Comparison of ENCODE assay signal across 10 cellular contexts in the genomic region with DNA sequence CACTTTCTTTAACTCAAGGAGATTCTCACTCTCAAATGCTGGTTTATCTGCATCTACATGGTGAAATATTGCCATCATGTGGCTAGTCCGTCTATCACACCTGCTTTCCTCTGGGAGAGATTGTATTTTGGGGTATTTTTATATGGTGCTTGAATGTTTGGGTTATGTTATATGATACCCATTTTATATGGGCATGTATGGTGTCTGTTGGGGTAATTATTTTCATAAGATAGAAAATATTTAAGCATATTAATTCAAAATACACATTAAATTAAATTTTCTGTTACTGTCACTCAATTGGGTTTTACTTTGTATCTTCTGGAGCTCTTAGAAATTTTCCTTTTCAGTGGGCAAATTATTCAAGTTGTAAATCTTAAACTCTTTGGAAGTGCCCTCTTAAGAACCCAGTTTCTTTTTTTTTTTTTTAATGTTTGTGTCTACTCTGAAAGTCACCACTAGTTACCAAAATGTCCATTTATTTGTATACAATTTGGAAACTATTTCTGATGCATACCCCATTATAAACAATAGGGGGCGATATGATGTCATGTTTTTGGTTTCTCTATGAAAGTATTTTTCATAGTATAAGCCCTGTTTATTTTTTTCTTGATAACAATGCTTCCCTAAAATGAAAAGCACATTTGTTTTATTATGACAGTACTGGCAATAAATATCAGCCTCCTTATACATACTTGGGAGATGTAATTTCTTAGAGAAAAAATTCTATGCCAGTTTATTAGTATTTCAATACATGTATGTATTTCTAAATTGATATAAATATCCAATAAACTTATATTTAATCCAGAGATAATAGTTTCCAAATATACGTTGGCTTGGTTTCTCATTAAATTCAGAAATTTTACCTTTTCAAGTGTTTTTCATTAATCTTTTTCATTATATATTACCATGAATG. TPM values are rescaled to one million over a fixed set of nuclear protein-coding genes. Genes with fewer than 3 reads are reported as not detected.
A peak's percentile ranks its signal among the peaks of the same experiment; 100 is the strongest.
DNase-seq lines count a peak whose midpoint lies in the region; TF ChIP-seq lines count a peak whose summit lies in the region.
"Had no signal": no experiment of that assay in that cellular context is flagged by ENCODE, and none has a peak within 500 bp of the region (broad histone marks: within the 10 kb centered on the region; RNA-seq: fewer than 3 reads in every experiment).

No MANE protein-coding gene starts in this region.

- H3K27ac ChIP-seq in A673 (ENCODE audit: low read depth, low read length, poor library complexity, severe bottlenecking) (no peak overlapping the region), HEK293 (ENCODE audit: extremely low read depth, low read depth, low read length) (no peak overlapping the region), SK-N-MC (no peak overlapping the region)

- H3K9ac ChIP-seq in Loucy (ENCODE audit: low read depth, low read length, poor library complexity, severe bottlenecking) (no peak overlapping the region), SK-N-MC (ENCODE audit: insufficient read length) (no peak overlapping the region), skeletal muscle satellite cell (ENCODE audit: low read depth, low read length) (peak overlapping the region; percentile 19)

- no peaks in the 10 kb centered on the region for H3K9me3 Mint-ChIP-seq in activated CD4-positive, alpha-beta memory T cell treated with anti-CD3 and anti-CD28 coated beads for 36 hours
- H3K9me3 Mint-ChIP-seq: IgD-negative memory B cell had no signal

- no peaks in the 10 kb centered on the region for H3K4me1 ChIP-seq in A673 (ENCODE audit: insufficient read depth, low read length, poor library complexity, severe bottlenecking)
- H3K4me1 ChIP-seq in HEK293 (ENCODE audit: control insufficient read depth, insufficient read depth, low read length): no peaks in the 10 kb centered on the region
- H3K4me1 ChIP-seq in Loucy (ENCODE audit: insufficient read depth, low read length, poor library complexity, severe bottlenecking): no peaks in the 10 kb centered on the region
- H3K4me1 ChIP-seq in skeletal muscle satellite cell (ENCODE audit: control insufficient read depth, insufficient read depth, low read length): no peaks in the 10 kb centered on the region

- H3K27ac Mint-ChIP-seq in activated CD4-positive, alpha-beta memory T cell treated with anti-CD3 and anti-CD28 coated beads for 36 hours: no peak overlapping the region
- H3K27ac Mint-ChIP-seq: IgD-negative memory B cell had no signal

- BruUV-seq in A673 (replicated peaks; lab: Mats Ljungman, UMichigan): no TSS peak

- H3K4me1 Mint-ChIP-seq in activated CD4-positive, alpha-beta memory T cell treated with anti-CD3 and anti-CD28 coated beads for 36 hours (ENCODE audit: low read depth): no peaks in the 10 kb centered on the region
- H3K4me1 Mint-ChIP-seq: IgD-negative memory B cell had no signal

- CTCF ChIA-PET in A673 (lab: Charles Lee) (no interaction called here), HEK293 (lab: Yijun Ruan, JAX) (interaction anchor here (0.6 to 1.8 kb wide), 21 partner anchors 9 to 885 kb away, joined by 3 to 19 read pairs (median 4); no protein-coding TSS in a partner anchor)
- CTCF ChIA-PET in activated CD4-positive, alpha-beta memory T cell treated with anti-CD3 and anti-CD28 coated beads for 36 hours (lab: Charles Lee): interaction anchor here (0.6 to 1.4 kb wide), 12 partner anchors 9 to 916 kb away, joined by 3 to 6 read pairs (median 3); a partner anchor contains a TSS

- H2AFZ ChIP-seq in Loucy (ENCODE audit: low read length): no peak overlapping the region

- DNase-seq in A673 (ENCODE audit: low spot score): peak; percentile 78
- peak; percentile 12 for DNase-seq in GM04503 (ENCODE audit: low read depth)
- DNase-seq in SK-N-MC (ENCODE audit: low read depth, low spot score): peak; percentile 64
- DNase-seq in fibroblast of the aortic adventitia (ENCODE audit: low read depth): peak; percentile 69
- no peak for DNase-seq in activated CD4-positive, alpha-beta memory T cell treated with anti-CD3 and anti-CD28 coated beads for 36 hours

- no peak overlapping the region for H3K4me3 Mint-ChIP-seq in activated CD4-positive, alpha-beta memory T cell treated with anti-CD3 and anti-CD28 coated beads for 36 hours
- H3K4me3 Mint-ChIP-seq: IgD-negative memory B cell had no signal

- POLR2A ChIA-PET in A673 (lab: Charles Lee; ENCODE audit: low non-redundant PET): no interaction called here
- POLR2A ChIA-PET in HEK293 (lab: Yijun Ruan, JAX): no interaction called here
- POLR2A ChIA-PET in activated CD4-positive, alpha-beta memory T cell treated with anti-CD3 and anti-CD28 coated beads for 36 hours (lab: Charles Lee): no interaction called here

- no peaks in the 10 kb centered on the region for H3K9me2 ChIP-seq in Loucy (replicated peaks; ENCODE audit: low read depth, low read length)

- no peaks in the 10 kb centered on the region for H4K20me1 ChIP-seq in Loucy (ENCODE audit: insufficient read depth, low read length, poor library complexity, severe bottlenecking)

- no peaks in the 10 kb centered on the region for H3K9me3 ChIP-seq in A673 (ENCODE audit: low read depth, low read length, poor library complexity, severe bottlenecking)
- no peaks in the 10 kb centered on the region for H3K9me3 ChIP-seq in HEK293 (ENCODE audit: control insufficient read depth, insufficient read depth, low read depth, low read length)
- H3K9me3 ChIP-seq in Loucy (ENCODE audit: insufficient read depth, low read depth, low read length): no peaks in the 10 kb centered on the region
- H3K9me3 ChIP-seq in SK-N-MC (ENCODE audit: low read depth, low read length): no peaks in the 10 kb centered on the region
- no peaks in the 10 kb centered on the region for H3K9me3 ChIP-seq in skeletal muscle satellite cell (replicated peaks; ENCODE audit: low read length)

- H3K36me3 ChIP-seq in A673 (ENCODE audit: insufficient read depth, low read length, poor library complexity, severe bottlenecking): peaks cover 10% of the 10 kb centered on the region
- no peaks in the 10 kb centered on the region for H3K36me3 ChIP-seq in HEK293 (ENCODE audit: control insufficient read depth in 2 of 2, insufficient read depth in 1 of 2, low read length in 2 of 2)
- H3K36me3 ChIP-seq in Loucy (ENCODE audit: insufficient read depth, low read length): no peaks in the 10 kb centered on the region
- no peaks in the 10 kb centered on the region for H3K36me3 ChIP-seq in SK-N-MC (ENCODE audit: insufficient read depth, low read length)
- no peaks in the 10 kb centered on the region for H3K36me3 ChIP-seq in skeletal muscle satellite cell (ENCODE audit: insufficient read depth, low read length)

- no peaks in the 10 kb centered on the region for H3K27me3 Mint-ChIP-seq in activated CD4-positive, alpha-beta memory T cell treated with anti-CD3 and anti-CD28 coated beads for 36 hours

- no peak overlapping the region for H3K4me3 ChIP-seq in A673 (ENCODE audit: low read depth, low read length, poor library complexity, severe bottlenecking)
- H3K4me3 ChIP-seq in HEK293 (ENCODE audit: low read depth, low read length): no peak overlapping the region
- H3K4me3 ChIP-seq in Loucy (ENCODE audit: low read length, poor library complexity, severe bottlenecking): no peak overlapping the region
- H3K4me3 ChIP-seq in SK-N-MC: no peak overlapping the region
- H3K4me3 ChIP-seq in fibroblast of the aortic adventitia (ENCODE audit: low read depth, low read length): no peak overlapping the region
- no peak overlapping the region for H3K4me3 ChIP-seq in skeletal muscle satellite cell (ENCODE audit: low read length)

- TF ChIP-seq CTCF in A673 (conservative IDR thresholded peaks at IDR 0.05; ENCODE audit: low read depth, low read length): peak; percentile 66
- no peak for TF ChIP-seq CTCF in HEK293 (tag by site-specific recombination; IDR thresholded peaks at IDR 0.05)
- peak; percentile 68 for TF ChIP-seq CTCF in Loucy (conservative IDR thresholded peaks at IDR 0.05; ENCODE audit: low read length)
- TF ChIP-seq CTCF in fibroblast of the aortic adventitia (IDR thresholded peaks at IDR 0.05; ENCODE audit: insufficient read depth, low read length): peak; percentile 62

- intact Hi-C loops in A673 (cut with micrococcal nuclease; ENCODE audit: unreplicated experiment): loop anchor here (2.0 to 10.0 kb wide), 4 partner anchors 50 to 551 kb away; no protein-coding TSS in a partner anchor
- intact Hi-C loops in activated CD4-positive, alpha-beta memory T cell treated with anti-CD3 and anti-CD28 coated beads for 36 hours (cut with micrococcal nuclease): loop anchor here (1.0 to 2.0 kb wide), 4 partner anchors 51 to 552 kb away; no protein-coding TSS in a partner anchor

- no peaks in the 10 kb centered on the region for H3K27me3 ChIP-seq in A673 (replicated peaks; ENCODE audit: insufficient read depth, low read depth, low read length, poor library complexity)
- H3K27me3 ChIP-seq in Loucy (ENCODE audit: insufficient read depth, low read length, poor library complexity, severe bottlenecking): no peaks in the 10 kb centered on the region
- H3K27me3 ChIP-seq in skeletal muscle satellite cell (ENCODE audit: control insufficient read depth, insufficient read depth, low read length): no peaks in the 10 kb centered on the region

- H3K4me2 ChIP-seq in Loucy (ENCODE audit: low read depth, low read length, poor library complexity, severe bottlenecking) (no peak overlapping the region), skeletal muscle satellite cell (ENCODE audit: low read length) (no peak overlapping the region)

- no peaks in the 10 kb centered on the region for H3K36me3 Mint-ChIP-seq in activated CD4-positive, alpha-beta memory T cell treated with anti-CD3 and anti-CD28 coated beads for 36 hours
- H3K36me3 Mint-ChIP-seq: IgD-negative memory B cell had no signal

- H3F3A ChIP-seq in Loucy (ENCODE audit: low read depth): no peaks in the 10 kb centered on the region

- no peaks in the 10 kb centered on the region for H3K79me2 ChIP-seq in Loucy (ENCODE audit: insufficient read depth, low read length)

TF ChIP-seq in HEK293, 187 proteins besides CTCF, POLR2A, EP300 and RAD21 (continues in another document):
- TF ChIP-seq, protein P1, sequence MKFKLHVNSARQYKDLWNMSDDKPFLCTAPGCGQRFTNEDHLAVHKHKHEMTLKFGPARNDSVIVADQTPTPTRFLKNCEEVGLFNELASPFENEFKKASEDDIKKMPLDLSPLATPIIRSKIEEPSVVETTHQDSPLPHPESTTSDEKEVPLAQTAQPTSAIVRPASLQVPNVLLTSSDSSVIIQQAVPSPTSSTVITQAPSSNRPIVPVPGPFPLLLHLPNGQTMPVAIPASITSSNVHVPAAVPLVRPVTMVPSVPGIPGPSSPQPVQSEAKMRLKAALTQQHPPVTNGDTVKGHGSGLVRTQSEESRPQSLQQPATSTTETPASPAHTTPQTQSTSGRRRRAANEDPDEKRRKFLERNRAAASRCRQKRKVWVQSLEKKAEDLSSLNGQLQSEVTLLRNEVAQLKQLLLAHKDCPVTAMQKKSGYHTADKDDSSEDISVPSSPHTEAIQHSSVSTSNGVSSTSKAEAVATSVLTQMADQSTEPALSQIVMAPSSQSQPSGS (tag by site-specific recombination; IDR thresholded peaks at IDR 0.05; ENCODE audit: low read depth): peak; percentile 85
- TF ChIP-seq ZNF654 (tag by site-specific recombination; IDR thresholded peaks at IDR 0.05; ENCODE audit: low read depth): peak; percentile 70

RNA-seq across cellular contexts. Expression of a gene that starts 36.1 kb away (rescaled TPM):
- total RNA-seq in A673 (2021) (not detected in 2 replicates), fibroblast of the aortic adventitia (ENCODE audit: low replicate concordance) (not detected in 2 replicates)
- not detected in 2 replicates for total RNA-seq in skeletal muscle satellite cell (2012; rRNA removed)
- not detected for total RNA-seq in activated CD4-positive, alpha-beta memory T cell treated with anti-CD3 and anti-CD28 coated beads for 36 hours
- total RNA-seq: mononuclear cell had no signal
